Comparison of ENCODE assay signal across 1 cellular context in the genomic region with DNA sequence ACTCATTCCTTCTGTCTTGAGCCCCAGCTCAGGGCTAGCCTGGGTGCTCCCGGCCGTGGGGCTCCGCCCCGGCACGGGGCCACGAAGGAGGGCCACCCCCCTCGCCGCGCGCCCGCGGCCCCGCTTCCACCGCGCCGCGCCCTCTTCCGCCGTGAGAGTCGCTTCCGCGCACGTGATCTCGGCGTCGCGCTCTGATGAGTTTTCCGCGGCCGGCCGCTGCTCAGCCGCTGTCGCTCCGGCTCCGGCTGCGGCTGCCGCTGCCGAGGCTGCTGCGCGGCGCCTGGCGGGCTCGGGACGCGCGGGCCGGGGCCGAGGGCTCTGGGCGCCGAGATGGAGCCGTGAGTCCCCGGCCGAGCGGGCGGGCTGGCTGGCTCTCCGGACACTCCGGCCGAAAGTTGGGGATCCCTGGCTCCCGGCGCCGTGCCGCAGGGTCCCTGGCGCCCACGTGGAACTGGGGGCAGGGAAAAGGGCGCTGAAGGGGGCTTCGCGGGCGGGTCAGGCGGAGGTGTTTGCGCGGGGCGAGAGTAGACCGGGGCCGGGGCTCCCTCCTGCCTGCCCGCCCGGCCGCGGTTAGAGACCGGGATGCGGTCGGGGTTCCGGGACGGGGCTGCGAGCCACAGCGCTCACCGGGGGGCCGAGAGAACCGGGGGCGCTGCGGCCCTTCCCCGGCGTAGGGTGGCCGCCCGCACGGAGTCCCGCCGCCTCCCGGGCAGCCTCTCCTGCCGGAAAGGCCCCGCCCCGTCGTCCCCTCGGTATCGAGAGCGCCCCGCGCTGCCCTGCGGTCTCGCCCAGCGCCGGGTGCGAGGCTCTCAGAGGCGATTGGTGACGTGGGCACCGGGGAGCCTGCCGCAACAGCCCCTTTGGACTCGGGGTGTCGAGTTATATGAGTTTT.
A peak's percentile ranks its signal among the peaks of the same experiment; 100 is the strongest.
TF ChIP-seq lines count a peak whose summit lies in the region.

A gene with protein sequence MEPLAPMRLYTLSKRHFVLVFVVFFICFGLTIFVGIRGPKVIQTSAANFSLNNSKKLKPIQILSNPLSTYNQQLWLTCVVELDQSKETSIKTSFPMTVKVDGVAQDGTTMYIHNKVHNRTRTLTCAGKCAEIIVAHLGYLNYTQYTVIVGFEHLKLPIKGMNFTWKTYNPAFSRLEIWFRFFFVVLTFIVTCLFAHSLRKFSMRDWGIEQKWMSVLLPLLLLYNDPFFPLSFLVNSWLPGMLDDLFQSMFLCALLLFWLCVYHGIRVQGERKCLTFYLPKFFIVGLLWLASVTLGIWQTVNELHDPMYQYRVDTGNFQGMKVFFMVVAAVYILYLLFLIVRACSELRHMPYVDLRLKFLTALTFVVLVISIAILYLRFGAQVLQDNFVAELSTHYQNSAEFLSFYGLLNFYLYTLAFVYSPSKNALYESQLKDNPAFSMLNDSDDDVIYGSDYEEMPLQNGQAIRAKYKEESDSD (plus strand): TSS at position 197 of the 892 bp plus-strand sequence. CDS start 134 bp downstream, at position 331.

TF ChIP-seq in IMR-90, 13 proteins besides CTCF, POLR2A, EP300 and RAD21:
- TF ChIP-seq MAZ (IDR thresholded peaks at IDR 0.05; ENCODE audit: borderline replicate concordance, low read depth, low read length) (peak; percentile 63; the same call in 1 of the 2 replicates), FOS (IDR thresholded peaks at IDR 0.05; ENCODE audit: low read depth, low read length) (0 out of 2 replicates have a peak, but pooled peaks have one; percentile 26), BHLHE40 (IDR thresholded peaks at IDR 0.05; ENCODE audit: low read depth, low read length) (peak; percentile 91), MXI1 (IDR thresholded peaks at IDR 0.05; ENCODE audit: borderline replicate concordance, low read depth, low read length) (no peak)
- TF ChIP-seq, protein P1, sequence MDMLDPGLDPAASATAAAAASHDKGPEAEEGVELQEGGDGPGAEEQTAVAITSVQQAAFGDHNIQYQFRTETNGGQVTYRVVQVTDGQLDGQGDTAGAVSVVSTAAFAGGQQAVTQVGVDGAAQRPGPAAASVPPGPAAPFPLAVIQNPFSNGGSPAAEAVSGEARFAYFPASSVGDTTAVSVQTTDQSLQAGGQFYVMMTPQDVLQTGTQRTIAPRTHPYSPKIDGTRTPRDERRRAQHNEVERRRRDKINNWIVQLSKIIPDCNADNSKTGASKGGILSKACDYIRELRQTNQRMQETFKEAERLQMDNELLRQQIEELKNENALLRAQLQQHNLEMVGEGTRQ (IDR thresholded peaks at IDR 0.05; ENCODE audit: low read depth, low read length) = peak; percentile 98
